ENCODE assay signal across 12 cellular contexts in the genomic region with DNA sequence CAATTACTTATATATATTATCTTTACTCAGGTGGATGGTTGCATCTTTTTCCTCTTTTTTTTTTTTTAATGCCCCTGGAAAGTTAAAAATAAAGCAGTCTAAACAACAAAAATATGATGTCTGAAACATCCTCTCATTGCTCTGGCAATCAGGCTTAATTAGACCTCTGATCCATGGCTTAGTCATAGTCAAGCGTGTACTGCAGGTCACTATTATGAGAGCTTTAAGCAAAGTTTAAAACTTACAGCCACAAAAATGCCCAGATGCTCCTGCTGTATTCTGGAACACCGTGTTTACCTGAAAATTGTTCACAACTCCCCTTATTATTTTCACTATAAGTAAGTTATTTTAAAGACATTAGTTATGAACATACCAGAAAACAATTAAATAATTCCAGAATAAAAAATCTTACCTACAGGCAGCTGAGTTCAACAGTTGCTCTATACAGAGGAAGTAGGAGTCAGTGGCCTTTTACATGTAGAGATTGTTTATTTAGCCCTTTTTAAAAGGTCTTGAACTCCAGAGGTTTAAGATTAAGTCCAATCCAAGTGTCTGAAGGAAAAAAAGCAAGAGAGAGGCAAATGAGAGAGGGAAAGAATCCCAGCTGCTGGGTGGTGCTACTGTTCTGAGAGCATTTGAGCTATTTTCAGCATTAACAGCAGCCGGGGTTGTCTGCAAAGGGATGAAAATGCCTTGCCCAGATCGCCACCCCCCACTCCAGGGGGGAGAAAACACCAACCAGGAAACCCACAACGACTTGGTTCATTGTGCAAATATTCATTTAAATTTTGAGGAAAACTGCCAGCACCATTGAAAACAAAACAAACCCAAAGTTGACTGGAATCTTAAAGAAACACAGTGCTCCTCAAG. TPM values are rescaled to one million over a fixed set of nuclear protein-coding genes. Genes with fewer than 3 reads are reported as not detected.
A peak's percentile ranks its signal among the peaks of the same experiment; 100 is the strongest.
DNase-seq lines count a peak whose midpoint lies in the region; ATAC-seq, FAIRE-seq and TF ChIP-seq lines count a peak whose summit lies in the region.
"Had no signal": no experiment of that assay in that cellular context is flagged by ENCODE, and none has a peak within 500 bp of the region (broad histone marks: within the 10 kb centered on the region; RNA-seq: fewer than 3 reads in every experiment).

No MANE protein-coding gene starts in this region.

- no peaks in the 10 kb centered on the region for H3K36me3 ChIP-seq in mammary epithelial cell (ENCODE audit: insufficient read depth, low read length)
- no peaks in the 10 kb centered on the region for H3K36me3 ChIP-seq in esophagus muscularis mucosa
- no peaks in the 10 kb centered on the region for H3K36me3 ChIP-seq in mesendoderm (ENCODE audit: control insufficient read depth, insufficient read depth, low read length)
- no peaks in the 10 kb centered on the region for H3K36me3 ChIP-seq in uterus

- DNase-seq in MCF 10A (ENCODE audit: unreplicated experiment) (peak; percentile 70), mammary epithelial cell (no peak), esophagus muscularis mucosa (ENCODE audit: extremely low spot score) (no peak), mesendoderm (peak; percentile 36), uterus (no peak), epidermal melanocyte (ENCODE audit: insufficient read length, low spot score) (no peak), frontal cortex (ENCODE audit: low spot score in 2 of 2) (no peak)
- DNase-seq: effector CD4-positive, alpha-beta T cell had no signal

- TF ChIP-seq CTCF in MCF 10A (IDR thresholded peaks at IDR 0.05; ENCODE audit: unreplicated experiment) (no peak), mammary epithelial cell (conservative IDR thresholded peaks at IDR 0.05 in 1 of 2, IDR thresholded peaks at IDR 0.05 in 1 of 2; ENCODE audit: extremely low read depth in 1 of 2, insufficient read depth in 1 of 2, low read depth in 1 of 2, low read length in 2 of 2) (no peak), esophagus muscularis mucosa (IDR thresholded peaks at IDR 0.05) (no peak), uterus (IDR thresholded peaks at IDR 0.05) (no peak)

- FAIRE-seq in frontal cortex (lab: Jason Lieb, UNC), result no peak
- FAIRE-seq: K562, TTC549 had no signal

- no peak overlapping the region for H3K27ac ChIP-seq in mammary epithelial cell (ENCODE audit: insufficient read depth, low read depth, low read length)
- H3K27ac ChIP-seq in esophagus muscularis mucosa (replicated peaks in 1 of 4), result peak overlapping the region; percentile 40 to 71 (median 62)
- H3K27ac ChIP-seq in mesendoderm (ENCODE audit: low read depth, low read length), result no peak overlapping the region
- H3K27ac ChIP-seq in uterus, result peak overlapping the region; percentile 28 to 55

- H2BK15ac ChIP-seq in mesendoderm (replicated peaks; ENCODE audit: low read depth), result no peak overlapping the region

- WGBS in mammary epithelial cell (ENCODE audit: low coverage, missing lambda C conversion rate), result 57% methylated on average over 5 of the region's 5 CpGs
- 17% methylated on average over 5 of the region's 5 CpGs for WGBS in esophagus muscularis mucosa
- no CpG with 5 or more reads among the region's 5 CpGs for WGBS in mesendoderm (ENCODE audit: extremely low coverage, insufficient coverage, low lambda C conversion rate)

- no peak overlapping the region for H3K4me2 ChIP-seq in mammary epithelial cell (ENCODE audit: insufficient read depth, low read depth, low read length)
- H3K4me2 ChIP-seq in mesendoderm (ENCODE audit: low read length), result no peak overlapping the region

- no peaks in the 10 kb centered on the region for H3K79me1 ChIP-seq in mesendoderm (ENCODE audit: low read length)

- no peak overlapping the region for H2AFZ ChIP-seq in mammary epithelial cell (ENCODE audit: low read depth, low read length)

- H3K4me1 Mint-ChIP-seq in MCF 10A (ENCODE audit: insufficient read depth, unreplicated experiment), result peaks cover 41% of the 10 kb centered on the region

- no peak for TF ChIP-seq EP300 in esophagus muscularis mucosa (IDR thresholded peaks at IDR 0.05)

- intact Hi-C loops in MCF 10A (cut with micrococcal nuclease), result loop anchor here (1.0 to 5.0 kb wide), 3 partner anchors 38 to 242 kb away; no protein-coding TSS in a partner anchor
- intact Hi-C loops in mammary epithelial cell (cut with micrococcal nuclease), result no loop called here
- intact Hi-C loops in esophagus muscularis mucosa (cut with DNase I), result no loop called here
- intact Hi-C loops in uterus (cut with DNase I; ENCODE audit: low total_unique reads), result no loop called here

- H3K79me2 ChIP-seq in mammary epithelial cell (ENCODE audit: insufficient read depth, low read length), result no peaks in the 10 kb centered on the region
- no peaks in the 10 kb centered on the region for H3K79me2 ChIP-seq in mesendoderm (ENCODE audit: control insufficient read depth, insufficient read depth, low read length)

- in situ Hi-C loops in mammary epithelial cell (cut with MboI; ENCODE audit: low sequenced_read_pairs in 2 of 2), result no loop called here

- no peak overlapping the region for H2AK5ac ChIP-seq in mesendoderm (ENCODE audit: low read length)

- H3K56ac ChIP-seq in mesendoderm (ENCODE audit: low read length), result no peak overlapping the region

- H3K9ac ChIP-seq in mammary epithelial cell (ENCODE audit: insufficient read depth, low read length) (no peak overlapping the region), mesendoderm (ENCODE audit: low read length) (no peak overlapping the region)

- H3K4ac ChIP-seq in mesendoderm (ENCODE audit: low read depth, low read length), result no peak overlapping the region

- H3K27ac Mint-ChIP-seq in MCF 10A (ENCODE audit: low read depth, unreplicated experiment), result peak overlapping the region; percentile 92

- H3K9me3 ChIP-seq in mammary epithelial cell (replicated peaks; ENCODE audit: insufficient read depth, low read length) (no peaks in the 10 kb centered on the region), esophagus muscularis mucosa (peaks cover 0 to 5% (median 0%) of the 10 kb centered on the region in 4 donors), uterus (no peaks in the 10 kb centered on the region)

- peak overlapping the region; percentile 60 for H3K4me3 Mint-ChIP-seq in MCF 10A (ENCODE audit: unreplicated experiment)

- no peak overlapping the region for H2BK5ac ChIP-seq in mesendoderm (ENCODE audit: low read length)

- H3K4me3 ChIP-seq in mammary epithelial cell (replicated peaks in 1 of 3; ENCODE audit: insufficient read depth in 1 of 3, low read depth in 2 of 3, low read length in 3 of 3) (no peak overlapping the region), esophagus muscularis mucosa (peak overlapping the region; percentile 39 to 50 (median 42)), mesendoderm (ENCODE audit: low read length) (no peak overlapping the region), uterus (peak overlapping the region in 1 of 2 donors; percentile 5)
- H3K4me3 ChIP-seq: K562 had no signal

- H3K18ac ChIP-seq in mesendoderm (ENCODE audit: low read length), result peak overlapping the region; percentile 9

- no peak overlapping the region for H3K23ac ChIP-seq in mesendoderm (ENCODE audit: low read length)

- H2BK120ac ChIP-seq in mesendoderm (ENCODE audit: low read depth, low read length), result no peak overlapping the region

- no peaks in the 10 kb centered on the region for H3K36me3 Mint-ChIP-seq in MCF 10A (ENCODE audit: insufficient read depth, unreplicated experiment)

- no peaks in the 10 kb centered on the region for H3K9me3 Mint-ChIP-seq in MCF 10A (ENCODE audit: unreplicated experiment)

- H3K27me3 Mint-ChIP-seq in MCF 10A (ENCODE audit: insufficient read depth, unreplicated experiment), result no peaks in the 10 kb centered on the region

- no peaks in the 10 kb centered on the region for H3K27me3 ChIP-seq in mammary epithelial cell (ENCODE audit: insufficient read depth, low read length)
- no peaks in the 10 kb centered on the region for H3K27me3 ChIP-seq in esophagus muscularis mucosa
- no peaks in the 10 kb centered on the region for H3K27me3 ChIP-seq in mesendoderm (ENCODE audit: insufficient read depth, low read length, poor library complexity)
- no peaks in the 10 kb centered on the region for H3K27me3 ChIP-seq in uterus

- CTCF ChIA-PET in MCF 10A (lab: Yijun Ruan, JAX) (interaction anchor here (1.0 to 1.5 kb wide), 4 partner anchors 13 to 263 kb away, joined by 3 to 5 read pairs (median 4); no protein-coding TSS in a partner anchor), mammary epithelial cell (lab: Charles Lee; ENCODE audit: low non-redundant PET) (no interaction called here)

- TF ChIP-seq POLR2A in esophagus muscularis mucosa (IDR thresholded peaks at IDR 0.05; ENCODE audit: low read depth) (no peak), uterus (IDR thresholded peaks at IDR 0.05) (no peak)

- no peak for ATAC-seq in HG03025 (IDR thresholded peaks at IDR 0.05; ENCODE audit: low FRiP score, unreplicated experiment)
- ATAC-seq: K562 had no signal

- dilution Hi-C loops in mammary epithelial cell (cut with HindIII; ENCODE audit: low sequenced_read_pairs), result no loop called here

- BruUV-seq in MCF 10A (replicated peaks; lab: Mats Ljungman, UMichigan), result TSS peak; percentile 76
- BruUV-seq in mammary epithelial cell (replicated peaks; lab: Mats Ljungman, UMichigan), result no TSS peak

- H4K20me1 ChIP-seq in mammary epithelial cell (ENCODE audit: insufficient read depth, low read length), result no peaks in the 10 kb centered on the region

- H3K4me1 ChIP-seq in mammary epithelial cell (ENCODE audit: insufficient read depth, low read length) (peaks cover 6% of the 10 kb centered on the region), esophagus muscularis mucosa (peaks cover 8 to 17% (median 13%) of the 10 kb centered on the region in 4 donors), mesendoderm (ENCODE audit: control insufficient read depth, low read depth, low read length) (no peaks in the 10 kb centered on the region), uterus (no peaks in the 10 kb centered on the region)

- POLR2A ChIA-PET in MCF 10A (lab: Yijun Ruan, JAX), result interaction anchor here (0.7 to 2.3 kb wide), 13 partner anchors 13 to 70 kb away, joined by 3 to 12 read pairs (median 6); partner anchors contain the start of gene SORBS2

- no peak overlapping the region for H4K8ac ChIP-seq in mesendoderm (ENCODE audit: low read depth, low read length)

- no peak overlapping the region for H4K5ac ChIP-seq in mesendoderm (ENCODE audit: low read length)

RNA-seq across cellular contexts. Expression of gene SORBS2, which starts 36.9 kb away (rescaled TPM):
- total RNA-seq in MCF 10A (2022), result 19.3 and 29.1 TPM in 2 replicates
- total RNA-seq in mammary epithelial cell, result 1 to 10 TPM; 5.6 to 8.5 TPM
- polyA plus RNA-seq in mammary epithelial cell, result 3.6 TPM
- not detected for polyA minus RNA-seq in mammary epithelial cell
- total RNA-seq in esophagus muscularis mucosa, result 1,000 to 10,000 TPM in 3 of 4 donors, 100 to 1,000 TPM in 1; 821 to 1,626 (median 1,353) TPM
- polyA plus RNA-seq in mesendoderm (2013, experiment 1 of 2), result 0.67 TPM
- polyA plus RNA-seq in mesendoderm (2013, experiment 2 of 2), result 0.76 TPM
- 100 to 1,000 TPM in 1 of 4 donors, 10 to 100 TPM in 3; 21.5 to 118 (median 29.5) TPM for total RNA-seq in uterus
- 46.9 TPM for total RNA-seq in frontal cortex
- total RNA-seq: A673 had no signal
- polyA plus RNA-seq: K562 had no signal

Comparison
In these comparisons a context has a peak if more than half of its experiments do, and no peak if none do; other contexts are left out.
1. DNase-seq: peak in MCF 10A (single experiment) and mesendoderm (single experiment); none in mammary epithelial cell (single experiment), esophagus muscularis mucosa (single experiment), uterus (0 of 2), epidermal melanocyte (single experiment) and frontal cortex (0 of 2).
2. H3K27ac ChIP-seq: peak in esophagus muscularis mucosa (4 of 4) and uterus (2 of 2); none in mammary epithelial cell (single experiment) and mesendoderm (single experiment).
3. H3K4me3 ChIP-seq: peak in esophagus muscularis mucosa (4 of 4); none in mammary epithelial cell (0 of 3) and mesendoderm (single experiment).
4. RNA of gene SORBS2, which starts 36.9 kb away (total RNA-seq): 821 to 1,626 TPM in esophagus muscularis mucosa; 46.9 TPM in frontal cortex (single experiment), 21.5 to 118 TPM in uterus, 19.3 to 29.1 TPM in MCF 10A and 5.6 to 8.5 TPM in mammary epithelial cell; every median in the first group is over 4 times any median in the second.